In the genomic region with DNA sequence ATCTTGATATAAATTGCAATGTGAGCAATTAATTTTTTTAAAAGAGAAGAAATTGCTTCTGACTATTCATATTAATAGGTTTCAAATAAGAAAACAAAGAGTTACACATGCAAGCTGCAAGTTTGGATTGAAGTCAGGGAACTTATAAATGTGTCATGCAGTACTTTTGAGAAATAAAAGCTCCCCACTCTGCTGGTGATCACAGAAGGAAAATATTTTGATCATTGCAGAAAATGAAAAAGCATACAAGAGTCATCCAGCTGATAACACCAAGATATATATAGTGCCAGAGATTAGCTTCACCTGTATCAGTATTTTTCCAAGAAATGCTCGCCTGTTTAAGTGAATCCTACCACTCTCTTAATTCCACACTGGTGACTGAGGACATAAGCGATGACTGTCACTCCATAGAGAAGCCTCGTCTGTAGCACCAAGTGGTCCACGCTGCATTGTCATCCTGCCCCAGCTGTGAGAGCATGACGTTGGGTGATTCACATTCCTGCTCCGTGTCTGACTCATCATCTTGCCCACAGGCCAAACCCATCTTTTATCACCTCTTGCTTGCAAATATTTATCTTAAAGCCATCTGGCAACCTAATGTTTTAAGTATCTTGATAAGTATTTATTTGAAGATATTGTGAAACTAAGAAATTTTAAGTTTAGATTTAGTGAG, we compare ENCODE assay signal across 8 cellular contexts.
DNase-seq lines count a peak whose midpoint lies in the region; ATAC-seq and TF ChIP-seq lines count a peak whose summit lies in the region.

No MANE protein-coding gene starts in this region.

- TF ChIP-seq CTCF in brain microvascular endothelial cell (IDR thresholded peaks at IDR 0.05; ENCODE audit: low read depth, low read length, missing control alignments): no peak
- no peak for TF ChIP-seq CTCF in mucosa of descending colon (IDR thresholded peaks at IDR 0.05)

- H3K4me3 ChIP-seq in brain microvascular endothelial cell (ENCODE audit: low read depth, low read length): no peak overlapping the region
- H3K4me3 ChIP-seq in mucosa of descending colon: no peak overlapping the region

- no peaks in the 10 kb centered on the region for H3K9me3 ChIP-seq in mucosa of descending colon

- ATAC-seq in mucosa of descending colon (peak; percentile 92), HG03565 (IDR thresholded peaks at IDR 0.05; ENCODE audit: unreplicated experiment) (no peak), HG03025 (IDR thresholded peaks at IDR 0.05; ENCODE audit: low FRiP score, unreplicated experiment) (no peak), HG02973 (IDR thresholded peaks at IDR 0.05; ENCODE audit: unreplicated experiment) (no peak)

- H3K4me1 ChIP-seq in mucosa of descending colon (ENCODE audit: low read depth): peaks cover 4% of the 10 kb centered on the region

- H3K27ac ChIP-seq in brain microvascular endothelial cell: peak overlapping the region; percentile 36

- DNase-seq in ELR (ENCODE audit: low read depth) (peak; percentile 17), NCI-H2029 (lab: John Stamatoyannopoulos, UW) (peak; percentile 67), brain microvascular endothelial cell (peak; percentile 95), mucosa of descending colon (peak in 1 of 3 donors; percentile 36), activated T-cell treated with anti-CD3 and anti-CD28 coated beads for 4 hours (no peak)

- H3K27me3 ChIP-seq in brain microvascular endothelial cell (replicated peaks): no peaks in the 10 kb centered on the region

- no peaks in the 10 kb centered on the region for H3K36me3 ChIP-seq in brain microvascular endothelial cell (replicated peaks)
- H3K36me3 ChIP-seq in mucosa of descending colon (ENCODE audit: low read depth): no peaks in the 10 kb centered on the region

- in situ Hi-C loops in brain microvascular endothelial cell (cut with HindIII; ENCODE audit: low pct_ligation_motif_present, low sequenced_read_pairs): no loop called here

- intact Hi-C loops in mucosa of descending colon (cut with DNase I, micrococcal nuclease): no loop called here
